ENCODE assay signal across 9 cellular contexts in genomic region chr6:162770955-162771354, GRCh38. TPM values are rescaled to one million over a fixed set of nuclear protein-coding genes. Genes with fewer than 3 reads are reported as not detected.
"Had no signal": no experiment of that assay in that cellular context is flagged by ENCODE, and none has a peak within 500 bp of the region (broad histone marks: within the 10 kb centered on the region; RNA-seq: fewer than 3 reads in every experiment).

No MANE protein-coding gene starts in this region.

- H3K4me2 ChIP-seq: KMS-11 had no signal

- DNase-seq: IMR-90, KBM-7, KG1 had no signal

- FAIRE-seq: HTR-8/SVneo, K562 had no signal

- H3K9ac ChIP-seq: KMS-11 had no signal

- H3K27ac ChIP-seq: HL-60, KMS-11 had no signal

- ATAC-seq: K562 had no signal

- H3K4me3 ChIP-seq: K562 had no signal

RNA-seq across cellular contexts. Expression of gene PACRG, which starts 43.2 kb away (rescaled TPM):
- total RNA-seq: HT1080, IMR-90, K562 had no signal
- polyA plus RNA-seq: IgD-negative memory B cell, IMR-90 had no signal

RNA-seq across cellular contexts. Expression of gene PRKN, which starts 43.4 kb away (rescaled TPM):
- total RNA-seq: HT1080 had no signal
